In genomic region chr5:176237971-176238644, GRCh38 we compare ENCODE assay signal across 8 cellular contexts. TPM values are rescaled to one million over a fixed set of nuclear protein-coding genes. Genes with fewer than 3 reads are reported as not detected.
DNase-seq lines count a peak whose midpoint lies in the region; ATAC-seq, FAIRE-seq and TF ChIP-seq lines count a peak whose summit lies in the region.
"Not testable (repeated sequence)": the region's sequence is repeated elsewhere in the genome, so short reads cannot be mapped to it uniquely, and the experiment has no call there.

SIMC1 (plus strand) TSS chr5:176238424; CDS start chr5:176238509, 85 bp downstream.

- not testable (repeated sequence) for H3K56ac ChIP-seq in H1 (replicated peaks; ENCODE audit: insufficient read length, low read depth, low read length)
- H3K56ac ChIP-seq in mesendoderm (ENCODE audit: low read length), result peak within 1 kb of the TSS; percentile 34

- H2AK5ac ChIP-seq in H1 (ENCODE audit: low read depth, low read length); mesendoderm (ENCODE audit: low read length): not testable (repeated sequence)

- H2BK15ac ChIP-seq in H1 (ENCODE audit: low read length); mesendoderm (replicated peaks; ENCODE audit: low read depth): not testable (repeated sequence)

- H3K9ac ChIP-seq in OCI-LY1 (ENCODE audit: low read length); H1 (replicated peaks in 1 of 4; ENCODE audit: extremely low read depth in 1 of 4, low read depth in 3 of 4, low read length in 3 of 4): not testable (repeated sequence)
- H3K9ac ChIP-seq in mesendoderm (ENCODE audit: low read length), result peak within 1 kb of the TSS; percentile 45

- not testable (repeated sequence) for H3F3A ChIP-seq in OCI-LY1 (ENCODE audit: insufficient read depth, low read length)

- POLR2A ChIA-PET in H1 (lab: Charles Lee; ENCODE audit: partially characterized antibody), result not testable (repeated sequence)

- H3K14ac ChIP-seq in H1 (ENCODE audit: insufficient read length), result not testable (repeated sequence)

- not testable (repeated sequence) for H3K36me3 ChIP-seq in OCI-LY1 (ENCODE audit: insufficient read depth, low read length); H1 (ENCODE audit: control insufficient read depth in 2 of 4, insufficient read depth in 4 of 4, low read length in 3 of 4); mesendoderm (ENCODE audit: control insufficient read depth, insufficient read depth, low read length)

- not testable (repeated sequence) for TF ChIP-seq POLR2A in H1 (IDR thresholded peaks at IDR 0.05; ENCODE audit: control extremely low read depth in 1 of 2, low read depth in 2 of 2, low read length in 2 of 2)

- not testable (repeated sequence) for TF ChIP-seq RAD21 in H1 (IDR thresholded peaks at IDR 0.05 in 1 of 2, conservative IDR thresholded peaks at IDR 0.05 in 1 of 2; ENCODE audit: low read depth in 2 of 2, low read length in 2 of 2)

- not testable (repeated sequence) for H4K5ac ChIP-seq in H1 (ENCODE audit: insufficient read length, low read depth, low read length); mesendoderm (ENCODE audit: low read length)

- CTCF ChIA-PET in H1 (lab: Charles Lee; ENCODE audit: partially characterized antibody), result not testable (repeated sequence)

- 57% methylated on average over 4 of the region's 81 CpGs; no CpG with 5 or more reads in 1 of the 2 experiments for WGBS in H1 (ENCODE audit: extremely low coverage in 1 of 2, insufficient coverage in 1 of 2, insufficient read length in 1 of 2, insufficient replicate concordance in 2 of 2, low coverage in 1 of 2, low lambda C conversion rate in 2 of 2, missing lambda C conversion rate in 1 of 2), 2 experiments
- no CpG with 5 or more reads among the region's 81 CpGs for WGBS in mesendoderm (ENCODE audit: extremely low coverage, insufficient coverage, low lambda C conversion rate)

- H3K9me2 ChIP-seq in OCI-LY1 (ENCODE audit: low read depth, low read length), result not testable (repeated sequence)

- DNase-seq in CD1c-positive myeloid dendritic cell (ENCODE audit: extremely low spot score) (peak; percentile 48), activated T-cell treated with anti-CD3 and anti-CD28 coated beads for 24 hours (ENCODE audit: low read depth) (peak; percentile 41), H1 (ENCODE audit: low read depth in 1 of 2, low spot score in 2 of 2) (peak in 1 of 2 experiments; percentile 83), mesendoderm (peak; percentile 29)
- peak in 2 of 3 donors; percentile 38 to 64 for DNase-seq in stimulated activated CD4-positive, alpha-beta T cell treated with anti-CD3 and anti-CD28 coated beads, TNF-alpha, amount 100 ng/mL, for 1 hour (ENCODE audit: low read depth in 3 of 3, low spot score in 1 of 3)

- H4K91ac ChIP-seq in H1 (replicated peaks; ENCODE audit: insufficient read length, low read length), result not testable (repeated sequence)

- not testable (repeated sequence) for FAIRE-seq in H1 (lab: Jason Lieb, UNC)

- H3K27ac ChIP-seq in OCI-LY1 (ENCODE audit: low read depth, low read length, poor library complexity, severe bottlenecking); H1 (ENCODE audit: low read depth, low read length); mesendoderm (ENCODE audit: low read depth, low read length): not testable (repeated sequence)

- not testable (repeated sequence) for H3K4ac ChIP-seq in H1 (replicated peaks; ENCODE audit: insufficient read length, low read depth, low read length); mesendoderm (ENCODE audit: low read depth, low read length)

- H2BK120ac ChIP-seq in H1 (replicated peaks; ENCODE audit: low read depth, low read length); mesendoderm (ENCODE audit: low read depth, low read length): not testable (repeated sequence)

- H3K9me3 ChIP-seq in OCI-LY1 (ENCODE audit: low read length); H1 (ENCODE audit: insufficient read depth in 2 of 2, low read depth in 1 of 2, low read length in 1 of 2): not testable (repeated sequence)

- H4K20me1 ChIP-seq in OCI-LY1 (ENCODE audit: insufficient read depth, low read length); H1 (replicated peaks in 1 of 2; ENCODE audit: control insufficient read depth in 1 of 2, insufficient read depth in 2 of 2, low read length in 2 of 2): not testable (repeated sequence)

- not testable (repeated sequence) for H3K4me1 ChIP-seq in OCI-LY1 (ENCODE audit: insufficient read depth, low read length, severe bottlenecking); H1 (replicated peaks in 1 of 4; ENCODE audit: control insufficient read depth in 3 of 4, insufficient read depth in 4 of 4, low read length in 3 of 4); mesendoderm (ENCODE audit: control insufficient read depth, low read depth, low read length)

- not testable (repeated sequence) for H2AFZ ChIP-seq in OCI-LY1 (ENCODE audit: low read length); H1 (ENCODE audit: low read length)

- ATAC-seq in GM19395 (IDR thresholded peaks at IDR 0.05; ENCODE audit: unreplicated experiment) (peak; percentile 67), HG03103 (IDR thresholded peaks at IDR 0.05; ENCODE audit: low read depth, unreplicated experiment) (peak; percentile 60)

- H2BK12ac ChIP-seq in H1 (ENCODE audit: low read depth, low read length), result not testable (repeated sequence)

- H3K23me2 ChIP-seq in H1 (ENCODE audit: low read depth, low read length), result not testable (repeated sequence)

- not testable (repeated sequence) for H2BK20ac ChIP-seq in H1 (ENCODE audit: low read length)

- H3K23ac ChIP-seq in H1 (ENCODE audit: insufficient read length); mesendoderm (ENCODE audit: low read length): not testable (repeated sequence)

- H3K4me3 ChIP-seq in OCI-LY1 (ENCODE audit: low read depth, low read length, poor library complexity, severe bottlenecking) (peak within 1 kb of the TSS; percentile 48), H1 (ENCODE audit: extremely low read depth in 1 of 4, insufficient read depth in 2 of 4, low read depth in 3 of 4, low read length in 4 of 4) (peak within 1 kb of the TSS in 2 of 4 experiments; percentile 41 to 43; a peak in 3 of 8 replicates)
- not testable (repeated sequence) for H3K4me3 ChIP-seq in mesendoderm (ENCODE audit: low read length)

- H3K79me2 ChIP-seq in OCI-LY1 (ENCODE audit: insufficient read depth, low read length); H1 (ENCODE audit: control insufficient read depth in 1 of 2, insufficient read depth in 2 of 2, low read length in 2 of 2); mesendoderm (ENCODE audit: control insufficient read depth, insufficient read depth, low read length): not testable (repeated sequence)

- not testable (repeated sequence) for TF ChIP-seq CTCF in OCI-LY1 (IDR thresholded peaks at IDR 0.05; ENCODE audit: low read length); H1 (IDR thresholded peaks at IDR 0.05; ENCODE audit: control extremely low read depth in 1 of 3, insufficient read depth in 1 of 3, low read depth in 1 of 3, low read length in 3 of 3)

- not testable (repeated sequence) for H3K4me2 ChIP-seq in OCI-LY1 (ENCODE audit: low read length); H1 (ENCODE audit: insufficient read depth in 1 of 2, low read depth in 2 of 2, low read length in 2 of 2); mesendoderm (ENCODE audit: low read length)

- not testable (repeated sequence) for H3K79me1 ChIP-seq in H1 (ENCODE audit: low read depth, low read length); mesendoderm (ENCODE audit: low read length)

- not testable (repeated sequence) for H3K27me3 ChIP-seq in OCI-LY1 (ENCODE audit: insufficient read depth, low read length); H1 (replicated peaks in 1 of 4; ENCODE audit: control insufficient read depth in 3 of 4, extremely low read depth in 1 of 4, insufficient read depth in 3 of 4, low read length in 3 of 4); mesendoderm (ENCODE audit: insufficient read depth, low read length, poor library complexity)

- H2BK5ac ChIP-seq in H1 (ENCODE audit: low read depth, low read length); mesendoderm (ENCODE audit: low read length): not testable (repeated sequence)

- not testable (repeated sequence) for H3K18ac ChIP-seq in H1 (ENCODE audit: extremely low read depth, low read length); mesendoderm (ENCODE audit: low read length)

- not testable (repeated sequence) for H4K8ac ChIP-seq in H1 (ENCODE audit: extremely low read depth, insufficient read depth, low read length); mesendoderm (ENCODE audit: low read depth, low read length)

- TF ChIP-seq EP300 in H1 (IDR thresholded peaks at IDR 0.05; ENCODE audit: borderline replicate concordance in 1 of 2, low read depth in 2 of 2, low read length in 2 of 2), result not testable (repeated sequence)

TF ChIP-seq in H1, 55 proteins besides CTCF, POLR2A, EP300 and RAD21 (continues in another document):
- TF ChIP-seq KDM4A (IDR thresholded peaks at IDR 0.05; ENCODE audit: low read depth, low read length, severe bottlenecking), result peak; percentile 36
- TF ChIP-seq, protein P1, sequence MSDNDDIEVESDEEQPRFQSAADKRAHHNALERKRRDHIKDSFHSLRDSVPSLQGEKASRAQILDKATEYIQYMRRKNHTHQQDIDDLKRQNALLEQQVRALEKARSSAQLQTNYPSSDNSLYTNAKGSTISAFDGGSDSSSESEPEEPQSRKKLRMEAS (IDR thresholded peaks at IDR 0.05), result peak; percentile 9; the same call in 1 of the 2 replicates

RNA-seq across cellular contexts. Expression of gene SIMC1, which starts in this region (rescaled TPM):
- 16.6 and 21.2 TPM in 2 replicates for total RNA-seq in H1 (2021; fragmentation: NEBNext Ultra II Directional; extraction: Animal tissue kit (Norgen Biotek cat#: 25700))
- polyA plus RNA-seq in H1 (2011; rRNA removed), result 11.3 and 12.3 TPM in 2 replicates
- polyA plus RNA-seq in H1 (2011; cell fraction: cytosol; rRNA removed), result 8.2 TPM
- 16.6 TPM for polyA plus RNA-seq in H1 (2011; cell fraction: nucleus; rRNA removed)
- polyA plus RNA-seq in H1 (2012, experiment 1 of 2), result 12.7 to 16.1 TPM (median 12.9 TPM) in 4 replicates
- polyA plus RNA-seq in H1 (2012, experiment 2 of 2), result 4.4 TPM
- polyA plus RNA-seq in H1 (2013, experiment 1 of 2), result 10.2 TPM
- polyA plus RNA-seq in H1 (2013, experiment 2 of 2), result 10.0 TPM
- 27.2 and 29.8 TPM in 2 replicates for polyA minus RNA-seq in H1 (2011; rRNA and poly(A)+ RNA removed)
- 9.6 TPM for polyA minus RNA-seq in H1 (2011; cell fraction: cytosol; rRNA and poly(A)+ RNA removed)
- 34.2 TPM for polyA minus RNA-seq in H1 (2011; cell fraction: nucleus; rRNA and poly(A)+ RNA removed)
- polyA plus RNA-seq in mesendoderm (2013, experiment 1 of 2), result 6.9 TPM
- 7.4 TPM for polyA plus RNA-seq in mesendoderm (2013, experiment 2 of 2)
